Comparison of ENCODE assay signal across 11 cellular contexts in genomic region chr6:30826961-30827342, GRCh38. TPM values are rescaled to one million over a fixed set of nuclear protein-coding genes. Genes with fewer than 3 reads are reported as not detected.
A peak's percentile ranks its signal among the peaks of the same experiment; 100 is the strongest.
DNase-seq lines count a peak whose midpoint lies in the region; ATAC-seq, FAIRE-seq and TF ChIP-seq lines count a peak whose summit lies in the region.
"Had no signal": no experiment of that assay in that cellular context is flagged by ENCODE, and none has a peak within 500 bp of the region (broad histone marks: within the 10 kb centered on the region; RNA-seq: fewer than 3 reads in every experiment).

No MANE protein-coding gene starts in this region.

- dilution Hi-C loops in keratinocyte (cut with MboI; ENCODE audit: extremely low pct_ligation_motif_present, low sequenced_read_pairs): no loop called here

- no peaks in the 10 kb centered on the region for H3K36me3 ChIP-seq in keratinocyte (ENCODE audit: control insufficient read depth in 2 of 2, extremely low read depth in 1 of 2, insufficient read depth in 2 of 2, low read length in 2 of 2)

- peak overlapping the region; percentile 44 for H3K4me2 ChIP-seq in keratinocyte (ENCODE audit: control insufficient read depth, extremely low read depth, insufficient read depth, low read depth, low read length)

- peak; percentile 79 for FAIRE-seq in keratinocyte (lab: Jason Lieb, UNC)
- FAIRE-seq in urothelium cell line (lab: Jason Lieb, UNC): no peak
- FAIRE-seq: frontal cortex had no signal

- H2AFZ ChIP-seq in keratinocyte (ENCODE audit: control insufficient read depth, low read length): peak overlapping the region; percentile 20

- POLR2A ChIA-PET in WTC11 (lab: Charles Lee): interaction anchor here (1.2 to 1.3 kb wide), 2 partner anchors 16 to 35 kb away, joined by 3 read pairs; no protein-coding TSS in a partner anchor

- H3K27me3 ChIP-seq in keratinocyte (ENCODE audit: control insufficient read depth, extremely low read depth, insufficient read depth, low read length): no peaks in the 10 kb centered on the region

- peak overlapping the region; percentile 79 for H3K27ac ChIP-seq in keratinocyte (ENCODE audit: control insufficient read depth, insufficient read depth, low read length)

- no peaks in the 10 kb centered on the region for H3K79me2 ChIP-seq in keratinocyte (ENCODE audit: control insufficient read depth, insufficient read depth, low read length)

- H3K27ac Mint-ChIP-seq in WTC11: no peak overlapping the region

- DNase-seq in stimulated activated CD4-positive, alpha-beta T cell treated with anti-CD3 and anti-CD28 coated beads, Interleukin-1b, Interleukin-23, amount 100 ng/mL, for 48 hours: peak; percentile 42
- no peak for DNase-seq in stimulated activated CD4-positive, alpha-beta T cell treated with anti-CD3 and anti-CD28 coated beads, Interleukin-4, amount 100 ng/mL, for 1 hour
- DNase-seq in WTC11 (ENCODE audit: low spot score) (no peak), keratinocyte (ENCODE audit: low read depth, low spot score) (no peak), urothelium cell line (ENCODE audit: low spot score) (peak; percentile 79), UCSD-AML1 (lab: John Stamatoyannopoulos, UW; ENCODE audit: unreplicated experiment) (no peak), T1000 (lab: John Stamatoyannopoulos, UW) (no peak)
- DNase-seq: DMS 273 treated with DMSO at 0.1 percent for 48 hours, NCI-H524 treated with DMSO at 0.1 percent for 48 hours had no signal

- no peaks in the 10 kb centered on the region for H3K9me3 Mint-ChIP-seq in WTC11

- peaks cover 43% of the 10 kb centered on the region for H3K4me1 Mint-ChIP-seq in WTC11

- peaks cover 36% of the 10 kb centered on the region for H3K4me1 ChIP-seq in keratinocyte (ENCODE audit: control insufficient read depth, extremely low read depth, insufficient read depth, low read length)

- no peaks in the 10 kb centered on the region for H3K9me3 ChIP-seq in keratinocyte (ENCODE audit: control insufficient read depth, low read depth, low read length)

- no peak overlapping the region for H3K4me3 Mint-ChIP-seq in WTC11

- H3K9me1 ChIP-seq in keratinocyte (ENCODE audit: control insufficient read depth, extremely low read depth, insufficient read depth, low read length): no peaks in the 10 kb centered on the region

- ATAC-seq in WTC11 (no peak), GM19035 (IDR thresholded peaks at IDR 0.05; ENCODE audit: unreplicated experiment) (no peak)

- H3K27me3 Mint-ChIP-seq in WTC11 (ENCODE audit: low read depth): no peaks in the 10 kb centered on the region

- H4K20me1 ChIP-seq in keratinocyte (ENCODE audit: control insufficient read depth, extremely low read depth, insufficient read depth, low read length): no peaks in the 10 kb centered on the region

- no peak for TF ChIP-seq CTCF in WTC11 (IDR thresholded peaks at IDR 0.05)
- TF ChIP-seq CTCF in keratinocyte (optimal IDR thresholded peaks at IDR 0.05 in 1 of 3, IDR thresholded peaks at IDR 0.05 in 1 of 3, conservative IDR thresholded peaks at IDR 0.05 in 1 of 3; ENCODE audit: extremely low read depth in 1 of 3, insufficient read depth in 2 of 3, low read length in 3 of 3): no peak

- H3K36me3 Mint-ChIP-seq in WTC11: no peaks in the 10 kb centered on the region

- H3K9ac ChIP-seq in keratinocyte (ENCODE audit: control insufficient read depth, extremely low read depth, insufficient read depth, low read length): peak overlapping the region; percentile 51

- H3K4me3 ChIP-seq in keratinocyte (ENCODE audit: control insufficient read depth in 2 of 3, extremely low read depth in 1 of 3, insufficient read depth in 2 of 3, low read depth in 1 of 3, low read length in 3 of 3): no peak overlapping the region

- CTCF ChIA-PET in WTC11 (lab: Charles Lee): interaction anchor here (1.1 to 7.6 kb wide), 12 partner anchors 16 to 260 kb away, joined by 3 to 164 read pairs (median 11); partner anchors contain the start of genes DDR1, FLOT1 and VARS2

TF ChIP-seq in WTC11, 78 proteins besides CTCF, POLR2A, EP300 and RAD21:
- TF ChIP-seq PRDM15 (CRISPR knock-in tag; IDR thresholded peaks at IDR 0.05): peak; percentile 63; the same call in 1 of the 2 replicates
- TF ChIP-seq GABPB1 (CRISPR knock-in tag; IDR thresholded peaks at IDR 0.05): peak; percentile 50; the same call in 1 of the 2 replicates
- TF ChIP-seq ZNF532 (CRISPR knock-in tag; IDR thresholded peaks at IDR 0.05; ENCODE audit: borderline replicate concordance): no peak

RNA-seq across cellular contexts. Expression of gene DDR1, which starts 57.4 kb away (rescaled TPM):
- total RNA-seq in WTC11 (2021): 195 to 230 TPM (median 203 TPM) in 3 replicates
- polyA plus RNA-seq in keratinocyte: 104 to 178 TPM (median 152 TPM) in 3 replicates
- polyA plus RNA-seq in keratinocyte (2011; ENCODE audit: low read depth): 28.2 TPM
- 52.6 and 78.8 TPM in 2 replicates for polyA plus RNA-seq in keratinocyte (2011; cell fraction: cytosol; rRNA removed)
- 361 and 438 TPM in 2 replicates for polyA plus RNA-seq in keratinocyte (2011; cell fraction: nucleus; rRNA removed)
- 113 and 227 TPM in 2 replicates for polyA plus RNA-seq in keratinocyte (2012; ENCODE audit: low replicate concordance)
- polyA minus RNA-seq in keratinocyte: 175 to 367 TPM (median 287 TPM) in 3 replicates
- 399 TPM for polyA minus RNA-seq in keratinocyte (2011; cell fraction: cytosol; rRNA and poly(A)+ RNA removed)
- polyA minus RNA-seq in keratinocyte (2011; cell fraction: nucleus; rRNA and poly(A)+ RNA removed): 550 and 554 TPM in 2 replicates

Comparison
In these comparisons a context has a peak if more than half of its experiments do, and no peak if none do; other contexts are left out.
1. DNase-seq: peak in stimulated activated CD4-positive, alpha-beta T cell treated with anti-CD3 and anti-CD28 coated beads, Interleukin-1b, Interleukin-23, amount 100 ng/mL, for 48 hours (single experiment) and urothelium cell line (single experiment); none in stimulated activated CD4-positive, alpha-beta T cell treated with anti-CD3 and anti-CD28 coated beads, Interleukin-4, amount 100 ng/mL, for 1 hour (single experiment), WTC11 (single experiment), keratinocyte (single experiment), UCSD-AML1 (single experiment) and T1000 (single experiment).